In genomic region chr13:76729690-76730089, GRCh38 we compare ENCODE assay signal across 26 cellular contexts.
A peak's percentile ranks its signal among the peaks of the same experiment; 100 is the strongest.
DNase-seq lines count a peak whose midpoint lies in the region; ATAC-seq, FAIRE-seq and TF ChIP-seq lines count a peak whose summit lies in the region.
"Had no signal": no experiment of that assay in that cellular context is flagged by ENCODE, and none has a peak within 500 bp of the region (broad histone marks: within the 10 kb centered on the region; RNA-seq: fewer than 3 reads in every experiment).

No MANE protein-coding gene starts in this region.

- H3K27ac Mint-ChIP-seq in chondrocyte (ENCODE audit: unreplicated experiment): peak overlapping the region; percentile 9
- H3K27ac Mint-ChIP-seq: CD8-positive, alpha-beta T cell; GM23338; HFFc6 had no signal

- no peak for FAIRE-seq in kidney (lab: Jason Lieb, UNC)
- FAIRE-seq: G401.6 had no signal

- no peak overlapping the region for H3K9ac ChIP-seq in kidney (ENCODE audit: low read length in 2 of 2)

- H3K9me3 ChIP-seq in heart left ventricle (no peaks in the 10 kb centered on the region), right cardiac atrium (ENCODE audit: control insufficient read depth, low read length) (no peaks in the 10 kb centered on the region), osteoblast (ENCODE audit: low read depth, low read length) (no peaks in the 10 kb centered on the region), aorta (ENCODE audit: control insufficient read depth, low read length) (no peaks in the 10 kb centered on the region), kidney (ENCODE audit: control insufficient read depth in 1 of 2, low read length in 2 of 2) (peaks cover 0 to 3% of the 10 kb centered on the region in 2 donors)
- H3K9me3 ChIP-seq: HAP-1, SJSA1 had no signal

- no peak overlapping the region for H3K4me2 ChIP-seq in osteoblast (ENCODE audit: insufficient read depth, low read length)
- H3K4me2 ChIP-seq: GM23338 had no signal

- H3K4me1 ChIP-seq in heart left ventricle (peaks cover 0 to 28% (median 10%) of the 10 kb centered on the region in 12 donors), right cardiac atrium (ENCODE audit: control insufficient read depth, insufficient read depth, low read length) (peaks cover 2% of the 10 kb centered on the region), ACC112 (ENCODE audit: control insufficient read depth, insufficient read depth, low read length, unreplicated experiment) (peaks cover 15% of the 10 kb centered on the region), osteoblast (ENCODE audit: insufficient read depth, low read length) (peaks cover 18% of the 10 kb centered on the region), aorta (ENCODE audit: control insufficient read depth in 1 of 2, insufficient read depth in 2 of 2, low read length in 2 of 2) (peaks cover 1 to 2% of the 10 kb centered on the region in 2 donors), kidney (ENCODE audit: control insufficient read depth in 1 of 2, insufficient read depth in 1 of 2, low read depth in 1 of 2, low read length in 2 of 2) (no peaks in the 10 kb centered on the region)
- H3K4me1 ChIP-seq: Caco-2, HAP-1 had no signal

- intact Hi-C loops in heart left ventricle (cut with DNase I) (no loop called here), right cardiac atrium (cut with DNase I) (no loop called here), aorta (cut with DNase I) (no loop called here), kidney (cut with DNase I) (no loop called here)

- H2AFZ ChIP-seq in ACC112 (ENCODE audit: low read length, unreplicated experiment) (no peak overlapping the region), osteoblast (ENCODE audit: low read length) (no peak overlapping the region)
- H2AFZ ChIP-seq: GM23338 had no signal

- H4K20me1 ChIP-seq in osteoblast (ENCODE audit: insufficient read depth, low read length): no peaks in the 10 kb centered on the region

- TF ChIP-seq CTCF in heart left ventricle (IDR thresholded peaks at IDR 0.05) (no peak), chondrocyte (IDR thresholded peaks at IDR 0.05) (no peak), osteoblast (IDR thresholded peaks at IDR 0.05; ENCODE audit: extremely low read depth, low read depth, low read length) (no peak), kidney (IDR thresholded peaks at IDR 0.05; ENCODE audit: borderline replicate concordance, extremely low read depth, insufficient read depth) (no peak)

- no peaks in the 10 kb centered on the region for H3K9me3 Mint-ChIP-seq in chondrocyte (ENCODE audit: low read depth)
- H3K9me3 Mint-ChIP-seq: CD8-positive, alpha-beta T cell; HFFc6 had no signal

- H3K27me3 ChIP-seq in heart left ventricle (no peaks in the 10 kb centered on the region), right cardiac atrium (ENCODE audit: control insufficient read depth, insufficient read depth) (no peaks in the 10 kb centered on the region), ACC112 (ENCODE audit: insufficient read depth, low read length) (no peaks in the 10 kb centered on the region), osteoblast (ENCODE audit: insufficient read depth, low read length) (no peaks in the 10 kb centered on the region), aorta (ENCODE audit: control insufficient read depth in 1 of 2, insufficient read depth in 2 of 2, low read length in 1 of 2) (no peaks in the 10 kb centered on the region)
- H3K27me3 ChIP-seq: MG63, SJSA1 had no signal

- DNase-seq in heart left ventricle (no peak), right cardiac atrium (no peak), chondrocyte (ENCODE audit: low spot score) (no peak), osteoblast (ENCODE audit: insufficient read length, low spot score, missing footprints) (no peak), aorta (no peak), kidney (no peak)
- DNase-seq: AML-193; C1 segment of cervical spinal cord; Caco-2; CD8-positive, alpha-beta T cell; HFFc6; KG1; MG63; NCI-H1048; NCI-H187; NCI-H2081 treated with DMSO at 0.1 percent for 48 hours; NCI-H2171; NCI-H226; NCI-H510A; NCI-H69 had no signal

- H3K36me3 ChIP-seq in heart left ventricle: no peaks in the 10 kb centered on the region
- no peaks in the 10 kb centered on the region for H3K36me3 ChIP-seq in ACC112 (ENCODE audit: insufficient read depth, low read length)
- no peaks in the 10 kb centered on the region for H3K36me3 ChIP-seq in osteoblast (ENCODE audit: insufficient read depth, low read length)
- peaks cover 0 to 2% of the 10 kb centered on the region in 2 donors for H3K36me3 ChIP-seq in aorta (ENCODE audit: control insufficient read depth in 1 of 2, insufficient read depth in 2 of 2, low read length in 1 of 2)
- H3K36me3 ChIP-seq in kidney (ENCODE audit: control insufficient read depth in 1 of 2, insufficient read depth in 2 of 2, low read length in 2 of 2): no peaks in the 10 kb centered on the region
- H3K36me3 ChIP-seq: HAP-1, MG63, SJSA1 had no signal

- H3K27ac ChIP-seq in heart left ventricle (peak overlapping the region in 11 of 12 donors; percentile 4 to 70 (median 48)), right cardiac atrium (ENCODE audit: low read length) (no peak overlapping the region), ACC112 (ENCODE audit: low read depth, low read length) (peak overlapping the region; percentile 85), osteoblast (ENCODE audit: low read depth, low read length) (peak overlapping the region; percentile 52), aorta (ENCODE audit: low read depth in 1 of 2, low read length in 2 of 2) (no peak overlapping the region), kidney (ENCODE audit: low read depth in 2 of 2, low read length in 2 of 2) (no peak overlapping the region)
- H3K27ac ChIP-seq: SJSA1 had no signal

- H3K4me1 Mint-ChIP-seq in chondrocyte (ENCODE audit: low read depth): peaks cover 23% of the 10 kb centered on the region

- TF ChIP-seq POLR2A in heart left ventricle (IDR thresholded peaks at IDR 0.05): no peak

- H3K79me2 ChIP-seq in ACC112 (ENCODE audit: control insufficient read depth, insufficient read depth, low read length, unreplicated experiment) (no peaks in the 10 kb centered on the region), osteoblast (ENCODE audit: insufficient read depth, low read length) (no peaks in the 10 kb centered on the region)

- no peak overlapping the region for H3K4me3 Mint-ChIP-seq in chondrocyte (ENCODE audit: unreplicated experiment)
- H3K4me3 Mint-ChIP-seq: CD8-positive, alpha-beta T cell; GM23338; HFFc6 had no signal

- no peaks in the 10 kb centered on the region for H3K36me3 Mint-ChIP-seq in chondrocyte (ENCODE audit: low read depth)
- H3K36me3 Mint-ChIP-seq: CD8-positive, alpha-beta T cell had no signal

- H3K4me3 ChIP-seq in heart left ventricle (no peak overlapping the region), right cardiac atrium (ENCODE audit: low read length) (no peak overlapping the region), ACC112 (ENCODE audit: low read depth, low read length) (no peak overlapping the region), osteoblast (ENCODE audit: insufficient read depth, low read length) (no peak overlapping the region), aorta (ENCODE audit: low read length in 2 of 2) (no peak overlapping the region), kidney (ENCODE audit: low read length in 2 of 2) (no peak overlapping the region)
- H3K4me3 ChIP-seq: GM23338, HAP-1, MG63, SJSA1 had no signal

- no peaks in the 10 kb centered on the region for H3K27me3 Mint-ChIP-seq in chondrocyte (ENCODE audit: low read depth)

- WGBS in heart left ventricle, 4 donors: 58 to 74% (median 67%) methylated on average over 1 of the region's 1 CpG
- WGBS in right cardiac atrium: 67% methylated on average over 1 of the region's 1 CpG
- WGBS in aorta, 2 donors: 93 to 95% methylated on average over 1 of the region's 1 CpG

- no peak for ATAC-seq in heart left ventricle
- ATAC-seq in right cardiac atrium: no peak
- no peak for ATAC-seq in aorta (ENCODE audit: low FRiP score)
- ATAC-seq: CD8-positive, alpha-beta T cell; GM23338; Panc1 had no signal

Comparison
In these comparisons a context has a peak if more than half of its experiments do, and no peak if none do; other contexts are left out.
1. H3K27ac ChIP-seq: peak in heart left ventricle (11 of 12), ACC112 (single experiment) and osteoblast (single experiment); none in right cardiac atrium (single experiment), aorta (0 of 2) and kidney (0 of 2).